8 cellular contexts compared by ENCODE assay signal in the genomic region with DNA sequence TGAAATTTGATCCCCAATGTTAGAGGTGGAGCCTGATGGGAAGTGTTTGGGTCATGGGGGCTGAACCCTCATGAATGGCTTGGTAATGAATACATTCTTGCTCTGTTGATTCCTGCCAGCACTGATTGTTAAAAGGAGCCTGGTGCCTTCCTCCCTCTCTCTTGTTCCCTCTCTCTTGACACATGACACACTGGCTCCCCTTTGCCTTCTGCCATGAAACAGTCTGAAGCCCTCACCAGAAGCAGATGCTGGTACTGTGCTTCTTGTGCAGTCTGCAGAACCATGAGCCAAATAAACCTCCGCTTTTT. TPM values are rescaled to one million over a fixed set of nuclear protein-coding genes. Genes with fewer than 3 reads are reported as not detected.
DNase-seq lines count a peak whose midpoint lies in the region; ATAC-seq and TF ChIP-seq lines count a peak whose summit lies in the region.

No MANE protein-coding gene starts in this region.

- TF ChIP-seq CTCF in NB4 (IDR thresholded peaks at IDR 0.05; ENCODE audit: low read depth, low read length): no peak
- no peak for TF ChIP-seq CTCF in transverse colon (IDR thresholded peaks at IDR 0.05)
- TF ChIP-seq CTCF in esophagus squamous epithelium (IDR thresholded peaks at IDR 0.05): no peak

- intact Hi-C loops in transverse colon (cut with DNase I; ENCODE audit: low total_unique reads): no loop called here
- intact Hi-C loops in esophagus squamous epithelium (cut with DNase I): no loop called here

- H3K27me3 ChIP-seq in transverse colon: no peaks in the 10 kb centered on the region
- no peaks in the 10 kb centered on the region for H3K27me3 ChIP-seq in esophagus squamous epithelium

- in situ Hi-C loops in transverse colon (cut with MboI; ENCODE audit: low pct_ligation_motif_present in 1 of 4, low pct_unique_long_range_greater_than_20kb in 1 of 4, low sequenced_read_pairs in 3 of 4): no loop called here

- no peak for TF ChIP-seq EP300 in transverse colon (IDR thresholded peaks at IDR 0.05; ENCODE audit: low read depth)

- DNase-seq in DMS153 treated with DMSO at 0.1 percent for 48 hours (lab: John Stamatoyannopoulos, UW; ENCODE audit: unreplicated experiment) (peak; percentile 63), NB4 (ENCODE audit: low read depth) (peak; percentile 4), fibroblast of peridontal ligament (ENCODE audit: extremely low read depth) (peak; percentile 29), transverse colon (no peak), NCI-H82 (lab: John Stamatoyannopoulos, UW) (no peak), esophagus squamous epithelium (lab: John Stamatoyannopoulos, UW) (no peak)
- no peak for DNase-seq in activated CD4-positive, alpha-beta T cell treated with anti-CD3 and anti-CD28 coated beads for 48 hours

- no peak for TF ChIP-seq POLR2A in NB4 (IDR thresholded peaks at IDR 0.05; ENCODE audit: extremely low read depth, insufficient read length)
- TF ChIP-seq POLR2A in transverse colon (IDR thresholded peaks at IDR 0.05): no peak
- TF ChIP-seq POLR2A in esophagus squamous epithelium (IDR thresholded peaks at IDR 0.05): no peak

- peaks cover 9 to 21% (median 11%) of the 10 kb centered on the region in 4 donors for H3K4me1 ChIP-seq in transverse colon
- peaks cover 6 to 18% (median 7%) of the 10 kb centered on the region in 3 donors for H3K4me1 ChIP-seq in esophagus squamous epithelium

- H3K9me3 ChIP-seq in transverse colon (no peaks in the 10 kb centered on the region), esophagus squamous epithelium (no peaks in the 10 kb centered on the region)

- H3K27ac ChIP-seq in transverse colon (peak overlapping the region in 3 of 4 donors; percentile 34 to 55 (median 52)), esophagus squamous epithelium (peak overlapping the region in 1 of 4 donors; percentile 41)

- H3K36me3 ChIP-seq in transverse colon: no peaks in the 10 kb centered on the region
- no peaks in the 10 kb centered on the region for H3K36me3 ChIP-seq in esophagus squamous epithelium

- H3K4me3 ChIP-seq in NB4 (ENCODE audit: low read depth, low read length): no peak overlapping the region
- H3K4me3 ChIP-seq in transverse colon: no peak overlapping the region
- H3K4me3 ChIP-seq in esophagus squamous epithelium: no peak overlapping the region

- whole genome bisulfite sequencing in transverse colon (ENCODE audit: low coverage in 1 of 2), 2 donors: 86% methylated on average over 1 of the region's 1 CpG; no CpG with 5 or more reads in 1 of the 2 donors
- WGBS in esophagus squamous epithelium, 2 donors: 88 to 93% methylated on average over 1 of the region's 1 CpG

- peak; percentile 36 for ATAC-seq in GM21723 (IDR thresholded peaks at IDR 0.05; ENCODE audit: unreplicated experiment)

RNA-seq across cellular contexts. Expression of a gene that starts 30.6 kb away (rescaled TPM):
- 10 to 100 TPM; 18.3 to 40.4 (median 25.7) TPM for total RNA-seq in transverse colon
- 10 to 100 TPM; 10.6 to 29.2 (median 15.4) TPM for total RNA-seq in esophagus squamous epithelium

Comparison
In these comparisons a context has a peak if more than half of its experiments do, and no peak if none do; other contexts are left out.
1. DNase-seq: peak in DMS153 treated with DMSO at 0.1 percent for 48 hours (single experiment), NB4 (single experiment) and fibroblast of peridontal ligament (single experiment); none in transverse colon (single experiment), NCI-H82 (single experiment), activated CD4-positive, alpha-beta T cell treated with anti-CD3 and anti-CD28 coated beads for 48 hours (single experiment) and esophagus squamous epithelium (single experiment).